In the genomic region with DNA sequence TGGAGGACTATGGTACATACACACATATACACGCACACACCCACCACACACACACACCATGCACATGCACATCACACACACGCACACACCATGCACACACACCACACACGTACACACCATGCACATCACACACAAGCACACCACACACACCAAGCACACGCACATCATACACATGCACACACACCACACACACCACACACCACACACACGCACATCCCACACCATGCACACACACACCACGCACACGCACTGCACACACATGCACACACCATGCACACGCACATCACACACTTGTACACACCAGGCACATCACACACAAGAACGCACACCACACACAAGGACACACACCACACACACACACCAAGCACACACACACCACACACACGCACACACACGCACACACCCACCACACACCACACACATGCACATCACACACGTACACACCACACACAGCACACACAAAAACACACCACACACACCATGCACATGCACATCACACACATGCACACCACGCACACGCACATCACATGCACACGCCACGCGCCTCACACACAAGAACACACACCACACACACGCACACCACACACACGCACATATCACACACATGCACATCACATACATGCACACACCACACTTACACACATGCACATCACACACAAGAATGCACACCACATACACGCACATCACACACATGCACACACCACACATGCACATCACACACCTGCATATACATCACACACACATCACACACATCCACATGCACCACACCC, we compare ENCODE assay signal across 22 cellular contexts.
"Had no signal": no experiment of that assay in that cellular context is flagged by ENCODE, and none has a peak within 500 bp of the region (broad histone marks: within the 10 kb centered on the region; RNA-seq: fewer than 3 reads in every experiment).

No MANE protein-coding gene starts in this region.

- H3K27me3 ChIP-seq: body of pancreas, foreskin keratinocyte, sigmoid colon, transverse colon, vagina had no signal

- FAIRE-seq: endometrium, kidney had no signal

- H3K4me1 ChIP-seq: body of pancreas, foreskin keratinocyte, lower lobe of right lung, suprapubic skin, vagina had no signal

- H3K9me3 ChIP-seq: body of pancreas, lower lobe of right lung, sigmoid colon, stomach, suprapubic skin, transverse colon, vagina had no signal

- H3K4me3 ChIP-seq: body of pancreas, lower lobe of right lung, sigmoid colon, smooth muscle cell, stomach, suprapubic skin, transverse colon, vagina had no signal

- H3K4me2 ChIP-seq: smooth muscle cell had no signal

- ATAC-seq: body of pancreas; foreskin keratinocyte; left lobe of liver; lower lobe of right lung; naive thymus-derived CD4-positive, alpha-beta T cell; stimulated activated memory B cell treated with anti-CD40 and anti-IgM and Interleukin-4, amounts not matched to agents 10 μg/mL and 1 μg/mL and 100 μg/mL, for 72 hours had no signal

- DNase-seq: activated CD4-positive, alpha-beta memory T cell treated with anti-CD3 and anti-CD28 coated beads for 36 hours; activated CD4-positive, alpha-beta T cell treated with anti-CD3 and anti-CD28 coated beads for 48 hours; activated effector memory CD4-positive, alpha-beta T cell treated with anti-CD3 and anti-CD28 coated beads, Interleukin-2, amount 50 U/mL, for 16 hours; activated naive CD4-positive, alpha-beta T cell treated with anti-CD3 and anti-CD28 coated beads, Interleukin-2, amount 10 ng/mL, durations not matched to agents 7 days and 5 days; activated T-cell treated with anti-CD3 and anti-CD28 coated beads for 4 hours; amygdala; body of pancreas; effector CD4-positive, alpha-beta T cell; foreskin keratinocyte; kidney; lower lobe of right lung; naive thymus-derived CD4-positive, alpha-beta T cell; sigmoid colon; stimulated activated CD4-positive, alpha-beta T cell treated with anti-CD3 and anti-CD28 coated beads, Interleukin-15, amount 100 ng/mL, for 24 hours; stomach; transverse colon had no signal

- H3K27ac ChIP-seq: body of pancreas, foreskin keratinocyte, lower lobe of right lung, stomach, suprapubic skin, transverse colon, vagina had no signal

- H3K36me3 ChIP-seq: lower lobe of right lung, stomach, suprapubic skin, transverse colon, vagina had no signal
